In the genomic region with DNA sequence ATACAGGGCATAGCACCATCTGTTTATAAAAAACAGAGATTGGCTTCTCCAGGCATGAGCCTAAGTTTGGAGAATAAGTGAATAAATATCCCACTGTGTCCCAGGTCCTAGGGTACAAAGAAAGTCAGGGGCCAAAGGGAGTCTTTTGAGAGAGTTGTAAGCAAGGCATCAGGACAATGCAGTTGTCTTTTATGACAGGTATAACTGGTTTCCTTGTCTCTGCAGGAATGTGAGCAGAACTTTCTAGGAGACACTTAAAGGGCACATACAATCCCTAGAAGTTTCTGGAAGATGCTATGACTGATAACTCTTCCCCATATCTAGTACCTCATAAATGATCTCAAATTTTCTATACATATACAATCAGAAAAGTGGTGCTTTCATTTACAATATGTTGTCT, we compare ENCODE assay signal across 16 cellular contexts.
DNase-seq lines count a peak whose midpoint lies in the region; ATAC-seq and TF ChIP-seq lines count a peak whose summit lies in the region.
"Had no signal": no experiment of that assay in that cellular context is flagged by ENCODE, and none has a peak within 500 bp of the region (broad histone marks: within the 10 kb centered on the region; RNA-seq: fewer than 3 reads in every experiment).

No MANE protein-coding gene starts in this region.

- no peak overlapping the region for H3K18ac ChIP-seq in trophoblast cell (ENCODE audit: low read length)

- H3K36me3 ChIP-seq in mucosa of descending colon (ENCODE audit: low read depth) (no peaks in the 10 kb centered on the region), trophoblast cell (ENCODE audit: control insufficient read depth in 1 of 2, insufficient read depth in 2 of 2, low read length in 2 of 2) (no peaks in the 10 kb centered on the region), aorta (ENCODE audit: control insufficient read depth in 1 of 2, insufficient read depth in 2 of 2, low read length in 1 of 2) (no peaks in the 10 kb centered on the region)
- H3K36me3 ChIP-seq: BLaER1 treated with 17β-estradiol and CSF1 and Interleukin-3, amounts not matched to agents 10 nM and 100 nM had no signal

- H3K14ac ChIP-seq in trophoblast cell (ENCODE audit: low read length) = no peak overlapping the region

- no peak overlapping the region for H3K4me2 ChIP-seq in trophoblast cell (ENCODE audit: low read length)
- H3K4me2 ChIP-seq: A549; BLaER1 treated with 17β-estradiol and CSF1 and Interleukin-3, amounts not matched to agents 10 nM and 100 nM had no signal

- H3K9ac ChIP-seq in trophoblast cell (ENCODE audit: low read length) = no peak overlapping the region
- H3K9ac ChIP-seq: BLaER1 treated with 17β-estradiol and CSF1 and Interleukin-3, amounts not matched to agents 10 nM and 100 nM had no signal

- H2BK120ac ChIP-seq in trophoblast cell (ENCODE audit: insufficient read depth, low read length, poor library complexity) = peak overlapping the region; percentile 66

- H3K4ac ChIP-seq in trophoblast cell (ENCODE audit: low read depth, low read length) = no peak overlapping the region

- H4K12ac ChIP-seq in trophoblast cell (ENCODE audit: low read depth, low read length) = no peak overlapping the region

- intact Hi-C loops in mucosa of descending colon (cut with DNase I, micrococcal nuclease) (no loop called here), aorta (cut with DNase I) (no loop called here)

- ATAC-seq in mucosa of descending colon (peak; percentile 27), aorta (ENCODE audit: low FRiP score) (no peak)
- ATAC-seq: A549; CD8-positive, alpha-beta T cell had no signal

- H2BK5ac ChIP-seq in trophoblast cell (ENCODE audit: low read depth, low read length, poor library complexity) = peak overlapping the region; percentile 31

- H3K4me1 ChIP-seq in mucosa of descending colon (ENCODE audit: low read depth) = no peaks in the 10 kb centered on the region
- H3K4me1 ChIP-seq in trophoblast cell (ENCODE audit: control insufficient read depth in 1 of 2, insufficient read depth in 2 of 2, low read length in 2 of 2) = peaks cover 0 to 3% of the 10 kb centered on the region in 2 experiments
- H3K4me1 ChIP-seq in aorta (ENCODE audit: control insufficient read depth in 1 of 2, insufficient read depth in 2 of 2, low read length in 2 of 2) = no peaks in the 10 kb centered on the region
- H3K4me1 ChIP-seq: A549; BLaER1 treated with 17β-estradiol and CSF1 and Interleukin-3, amounts not matched to agents 10 nM and 100 nM; Caco-2 had no signal

- no peaks in the 10 kb centered on the region for H3K27me3 ChIP-seq in trophoblast cell (ENCODE audit: insufficient read depth, low read length)
- no peaks in the 10 kb centered on the region for H3K27me3 ChIP-seq in aorta (ENCODE audit: control insufficient read depth in 1 of 2, insufficient read depth in 2 of 2, low read length in 1 of 2)
- H3K27me3 ChIP-seq: BLaER1 treated with 17β-estradiol and CSF1 and Interleukin-3, amounts not matched to agents 10 nM and 100 nM had no signal

- H3K79me2 ChIP-seq in trophoblast cell (ENCODE audit: control insufficient read depth, insufficient read depth, low read length, poor library complexity) = no peaks in the 10 kb centered on the region

- no peak overlapping the region for H4K91ac ChIP-seq in trophoblast cell (ENCODE audit: low read depth, low read length)

- no peak overlapping the region for H3K23ac ChIP-seq in trophoblast cell (ENCODE audit: low read length)

- peak; percentile 21 for DNase-seq in epithelial cell of esophagus (ENCODE audit: low read depth)
- DNase-seq in mucosa of descending colon = no peak
- peak; percentile 2 to 68 for DNase-seq in trophoblast cell
- DNase-seq in KG1 (lab: John Stamatoyannopoulos, UW) = no peak
- DNase-seq in aorta = no peak
- DNase-seq: AML-193; Caco-2; Calu3; CD4-positive, alpha-beta T cell; CD8-positive, alpha-beta T cell; DMS79 treated with DMSO at 0.1 percent for 48 hours; GF-D8 had no signal

- H3K79me1 ChIP-seq in trophoblast cell (ENCODE audit: low read length) = peaks cover 2% of the 10 kb centered on the region

- no peak overlapping the region for H2AK5ac ChIP-seq in trophoblast cell (ENCODE audit: low read length)

- no peak overlapping the region for H2AFZ ChIP-seq in trophoblast cell (ENCODE audit: insufficient read depth, low read length, poor library complexity)

- peak overlapping the region; percentile 19 for H4K8ac ChIP-seq in trophoblast cell (ENCODE audit: low read depth, low read length)

- H2BK12ac ChIP-seq in trophoblast cell (ENCODE audit: low read length) = no peak overlapping the region

- H3K27ac ChIP-seq in trophoblast cell (ENCODE audit: low read depth, low read length) (peak overlapping the region; percentile 58), aorta (ENCODE audit: low read depth in 1 of 2, low read length in 2 of 2) (no peak overlapping the region)
- H3K27ac ChIP-seq: 22Rv1; A549; BLaER1 treated with 17β-estradiol and CSF1 and Interleukin-3, amounts not matched to agents 10 nM and 100 nM; C4-2B had no signal

- H3K9me3 ChIP-seq in mucosa of descending colon (no peaks in the 10 kb centered on the region), trophoblast cell (ENCODE audit: insufficient read depth, low read depth, low read length) (no peaks in the 10 kb centered on the region), aorta (ENCODE audit: control insufficient read depth, low read length) (peaks cover 1% of the 10 kb centered on the region)
- H3K9me3 ChIP-seq: A549; BLaER1 treated with 17β-estradiol and CSF1 and Interleukin-3, amounts not matched to agents 10 nM and 100 nM; Caco-2 had no signal

- no peak overlapping the region for H3K4me3 ChIP-seq in epithelial cell of esophagus (ENCODE audit: low read length)
- H3K4me3 ChIP-seq in mucosa of descending colon = no peak overlapping the region
- no peak overlapping the region for H3K4me3 ChIP-seq in trophoblast cell (ENCODE audit: low read depth, low read length)
- H3K4me3 ChIP-seq in aorta (ENCODE audit: low read length in 2 of 2) = no peak overlapping the region
- H3K4me3 ChIP-seq: A549; BLaER1 treated with 17β-estradiol and CSF1 and Interleukin-3, amounts not matched to agents 10 nM and 100 nM had no signal

- TF ChIP-seq CTCF in epithelial cell of esophagus (IDR thresholded peaks at IDR 0.05; ENCODE audit: insufficient read depth, low read depth, low read length, missing control alignments) = no peak
- TF ChIP-seq CTCF in mucosa of descending colon (IDR thresholded peaks at IDR 0.05) = no peak

Comparison
In these comparisons a context has a peak if more than half of its experiments do, and no peak if none do; other contexts are left out.
1. DNase-seq: peak in epithelial cell of esophagus (single experiment) and trophoblast cell (2 of 2); none in mucosa of descending colon (0 of 3), KG1 (single experiment) and aorta (0 of 2).